ENCODE assay signal across 1 cellular context in genomic region chr6:35490821-35491557, GRCh38.
TF ChIP-seq lines count a peak whose summit lies in the region.

No MANE protein-coding gene starts in this region.

TF ChIP-seq in GM23338, 12 proteins besides CTCF, POLR2A, EP300 and RAD21:
- no peak for TF ChIP-seq REST (IDR thresholded peaks at IDR 0.05; ENCODE audit: unreplicated experiment)
- no peak for TF ChIP-seq STAT1 (IDR thresholded peaks at IDR 0.05; ENCODE audit: unreplicated experiment)
- TF ChIP-seq ZNF114 (CRISPR knock-in tag; IDR thresholded peaks at IDR 0.05) = no peak
- no peak for TF ChIP-seq NANOG (IDR thresholded peaks at IDR 0.05; ENCODE audit: borderline replicate concordance)
- TF ChIP-seq, protein P1, sequence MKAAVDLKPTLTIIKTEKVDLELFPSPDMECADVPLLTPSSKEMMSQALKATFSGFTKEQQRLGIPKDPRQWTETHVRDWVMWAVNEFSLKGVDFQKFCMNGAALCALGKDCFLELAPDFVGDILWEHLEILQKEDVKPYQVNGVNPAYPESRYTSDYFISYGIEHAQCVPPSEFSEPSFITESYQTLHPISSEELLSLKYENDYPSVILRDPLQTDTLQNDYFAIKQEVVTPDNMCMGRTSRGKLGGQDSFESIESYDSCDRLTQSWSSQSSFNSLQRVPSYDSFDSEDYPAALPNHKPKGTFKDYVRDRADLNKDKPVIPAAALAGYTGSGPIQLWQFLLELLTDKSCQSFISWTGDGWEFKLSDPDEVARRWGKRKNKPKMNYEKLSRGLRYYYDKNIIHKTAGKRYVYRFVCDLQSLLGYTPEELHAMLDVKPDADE (IDR thresholded peaks at IDR 0.05) = no peak
- no peak for TF ChIP-seq POLR2AphosphoS5 (IDR thresholded peaks at IDR 0.05; ENCODE audit: low read depth)
- TF ChIP-seq ZNF331 (CRISPR knock-in tag; IDR thresholded peaks at IDR 0.05; ENCODE audit: low read depth) = no peak
- no peak for TF ChIP-seq EZH2phosphoT487 (IDR thresholded peaks at IDR 0.05; ENCODE audit: unreplicated experiment)
- no peak for TF ChIP-seq EZH2 (IDR thresholded peaks at IDR 0.05; ENCODE audit: low read depth, unreplicated experiment)
TF ChIP-seq in GM23338: peak in this region for 0.
